ENCODE assay signal across 8 cellular contexts in genomic region chr19:20923077-20923871, GRCh38. TPM values are rescaled to one million over a fixed set of nuclear protein-coding genes. Genes with fewer than 3 reads are reported as not detected.
DNase-seq lines count a peak whose midpoint lies in the region; ATAC-seq and TF ChIP-seq lines count a peak whose summit lies in the region.

ZNF85 (plus strand) TSS chr19:20923251; CDS start chr19:20923401, 150 bp downstream.

- H3K9ac ChIP-seq in liver (ENCODE audit: low read depth in 1 of 2, low read length in 2 of 2): peak within 1 kb of the TSS in 1 of 2 donors; percentile 34

- H3K36me3 ChIP-seq in liver (ENCODE audit: control insufficient read depth in 4 of 4, insufficient read depth in 3 of 4, low read depth in 1 of 4, low read length in 3 of 4): no peaks in the 10 kb centered on the region

- DNase-seq in A172 (ENCODE audit: low spot score): peak; percentile 94
- peak; percentile 90 for DNase-seq in NCI-H510A treated with DMSO at 0.1 percent for 48 hours (lab: John Stamatoyannopoulos, UW)
- DNase-seq in activated CD4-positive, alpha-beta T cell treated with anti-CD3 and anti-CD28 coated beads, Interleukin-2, amount 50 U/mL, for 48 hours: peak; percentile 87 to 91
- DNase-seq in dermis microvascular lymphatic vessel endothelial cell (ENCODE audit: low read depth in 2 of 2): peak; percentile 89 to 96
- peak; percentile 86 for DNase-seq in stimulated activated CD4-positive, alpha-beta T cell treated with anti-CD3 and anti-CD28 coated beads, Interleukin-4, amount 100 ng/mL, for 1 hour

- peak within 1 kb of the TSS in 2 of 3 donors; percentile 22 to 40 for H3K4me3 ChIP-seq in liver (ENCODE audit: low read depth in 1 of 3, low read length in 3 of 3)

- H3K27ac ChIP-seq in liver (ENCODE audit: low read depth in 1 of 2, low read length in 2 of 2): peak within 1 kb of the TSS in 1 of 2 donors; percentile 71

- no peaks in the 10 kb centered on the region for H3K4me1 ChIP-seq in liver (ENCODE audit: control insufficient read depth in 4 of 4, insufficient read depth in 4 of 4, low read length in 3 of 4)

- H3K27me3 ChIP-seq in liver (ENCODE audit: control insufficient read depth in 4 of 4, insufficient read depth in 4 of 4, low read length in 3 of 4): no peaks in the 10 kb centered on the region

- WGBS in liver: 1% methylated on average over 38 of the region's 38 CpGs

- peaks cover 0 to 2% (median 0%) of the 10 kb centered on the region in 4 donors for H3K9me3 ChIP-seq in liver (ENCODE audit: control insufficient read depth in 4 of 4, low read length in 3 of 4)

- peak; percentile 97 for ATAC-seq in GM18867 (IDR thresholded peaks at IDR 0.05; ENCODE audit: unreplicated experiment)
- ATAC-seq in HG03103 (IDR thresholded peaks at IDR 0.05; ENCODE audit: low read depth, unreplicated experiment): peak; percentile 91

- TF ChIP-seq CTCF in liver (IDR thresholded peaks at IDR 0.05; ENCODE audit: low read depth, low read length, missing input control): no peak

- peak in 1 of 2 donors; percentile 6 for TF ChIP-seq RAD21 in liver (IDR thresholded peaks at IDR 0.05)

TF ChIP-seq in liver, 16 proteins besides CTCF, POLR2A, EP300 and RAD21:
- TF ChIP-seq TAF1 (conservative IDR thresholded peaks at IDR 0.05) (no peak), SP1 (IDR thresholded peaks at IDR 0.05) (peak; percentile 50), GABPA (IDR thresholded peaks at IDR 0.05 in 1 of 2, conservative IDR thresholded peaks at IDR 0.05 in 1 of 2) (peak; percentile 36 to 56), YY1 (IDR thresholded peaks at IDR 0.05) (peak; percentile 76)

RNA-seq across cellular contexts. Expression of gene ZNF85, which starts in this region (rescaled TPM):
- 19.4 and 29.9 TPM in 2 replicates for total RNA-seq in A172 (2014; rRNA removed; shearing (Covaris generic))
- 10.0 TPM in 2 replicates for total RNA-seq in dermis microvascular lymphatic vessel endothelial cell
- 1 to 10 TPM in 1 of 2 donors, under 1 TPM in 1; 0.75 to 9.0 TPM for total RNA-seq in liver
- under 1 TPM; 0.27 to 0.31 TPM for polyA plus RNA-seq in liver
